In genomic region chr6:142886431-142887170, GRCh38 we compare ENCODE assay signal across 8 cellular contexts. TPM values are rescaled to one million over a fixed set of nuclear protein-coding genes. Genes with fewer than 3 reads are reported as not detected.
DNase-seq lines count a peak whose midpoint lies in the region; ATAC-seq and TF ChIP-seq lines count a peak whose summit lies in the region.

No MANE protein-coding gene starts in this region.

- H3K4me3 Mint-ChIP-seq in central memory CD8-positive, alpha-beta T cell = peak overlapping the region; percentile 37
- H3K4me3 Mint-ChIP-seq in mesothelial cell of epicardium = no peak overlapping the region

- H3K27me3 ChIP-seq in BLaER1 = no peaks in the 10 kb centered on the region

- peaks cover 46% of the 10 kb centered on the region; the same call in 1 of the 2 replicates for H4K20me1 ChIP-seq in BLaER1

- peaks cover 13% of the 10 kb centered on the region for H3K36me3 ChIP-seq in BLaER1

- H3K36me3 Mint-ChIP-seq in central memory CD8-positive, alpha-beta T cell (ENCODE audit: insufficient read depth) = peaks cover 5% of the 10 kb centered on the region
- no peaks in the 10 kb centered on the region for H3K36me3 Mint-ChIP-seq in mesothelial cell of epicardium

- H3K4me3 ChIP-seq in BLaER1 = no peak overlapping the region

- H3K27me3 Mint-ChIP-seq in central memory CD8-positive, alpha-beta T cell = no peaks in the 10 kb centered on the region
- no peaks in the 10 kb centered on the region for H3K27me3 Mint-ChIP-seq in mesothelial cell of epicardium (ENCODE audit: low read depth)

- TF ChIP-seq CTCF in mesothelial cell of epicardium (IDR thresholded peaks at IDR 0.05; ENCODE audit: unreplicated experiment) = no peak

- no peaks in the 10 kb centered on the region for H3K9me3 ChIP-seq in BLaER1

- H3K27ac ChIP-seq in BLaER1 = peak overlapping the region; percentile 77

- H3K4me1 ChIP-seq in BLaER1 = peaks cover 67% of the 10 kb centered on the region

- H3K4me2 ChIP-seq in BLaER1 = peak overlapping the region; percentile 86

- H3K9ac ChIP-seq in BLaER1 = 0 out of 2 replicates have a peak overlapping the region, but pooled peaks have one; percentile 17

- peaks cover 58% of the 10 kb centered on the region for H3K4me1 Mint-ChIP-seq in central memory CD8-positive, alpha-beta T cell
- peaks cover 47% of the 10 kb centered on the region for H3K4me1 Mint-ChIP-seq in mesothelial cell of epicardium

- DNase-seq in NCI-H69 (lab: John Stamatoyannopoulos, UW) (peak; percentile 5), mesothelial cell of epicardium (ENCODE audit: low spot score in 2 of 2, unreplicated experiment in 2 of 2) (no peak), retina (no peak)
- DNase-seq in central memory CD8-positive, alpha-beta T cell (ENCODE audit: low spot score in 2 of 2) = no peak
- DNase-seq in stimulated activated CD4-positive, alpha-beta T cell treated with anti-CD3 and anti-CD28 coated beads, Interleukin-4, amount 100 ng/mL, for 4 hours = no peak

- H3K27ac Mint-ChIP-seq in central memory CD8-positive, alpha-beta T cell (ENCODE audit: low read depth) = peak overlapping the region; percentile 90
- peak overlapping the region; percentile 65 for H3K27ac Mint-ChIP-seq in mesothelial cell of epicardium

- no peaks in the 10 kb centered on the region for H3K9me3 Mint-ChIP-seq in central memory CD8-positive, alpha-beta T cell
- H3K9me3 Mint-ChIP-seq in mesothelial cell of epicardium = no peaks in the 10 kb centered on the region

- ATAC-seq in GM18517 (IDR thresholded peaks at IDR 0.05; ENCODE audit: unreplicated experiment) (peak; percentile 93), HG02970 (IDR thresholded peaks at IDR 0.05; ENCODE audit: low FRiP score, unreplicated experiment) (peak; percentile 64)
- ATAC-seq in central memory CD8-positive, alpha-beta T cell (replicated peaks; ENCODE audit: extremely low read depth, poor library complexity, severe bottlenecking) = peak; percentile 44

RNA-seq across cellular contexts. Expression of gene HIVEP2, which starts 58.4 kb away (rescaled TPM):
- 15.2 to 20.4 TPM (median 16.9 TPM) in 3 replicates for total RNA-seq in mesothelial cell of epicardium
